ENCODE assay signal across 8 cellular contexts in genomic region chr7:92837214-92837749, GRCh38. TPM values are rescaled to one million over a fixed set of nuclear protein-coding genes. Genes with fewer than 3 reads are reported as not detected.
DNase-seq lines count a peak whose midpoint lies in the region; ATAC-seq and TF ChIP-seq lines count a peak whose summit lies in the region.

No MANE protein-coding gene starts in this region.

- WGBS in mesenchymal stem cell, result 0% methylated on average over 2 of the region's 4 CpGs

- no peak for DNase-seq in DND-41
- DNase-seq in MG63, result peak; percentile 3
- DNase-seq in astrocyte of the spinal cord (ENCODE audit: low read depth, low spot score), result peak; percentile 48
- DNase-seq in mesenchymal stem cell, result no peak
- no peak for DNase-seq in NCI-H1436 treated with DMSO at 0.1 percent for 48 hours (lab: John Stamatoyannopoulos, UW)
- no peak for DNase-seq in pons (ENCODE audit: low spot score)
- DNase-seq in NCI-H345 treated with DMSO at 0.1 percent for 48 hours (lab: John Stamatoyannopoulos, UW; ENCODE audit: unreplicated experiment), result no peak

- no peak overlapping the region for H3K4ac ChIP-seq in mesenchymal stem cell (ENCODE audit: low read depth in 1 of 2, low read length in 2 of 2)

- H2BK5ac ChIP-seq in mesenchymal stem cell (ENCODE audit: low read depth, low read length, poor library complexity, severe bottlenecking), result no peak overlapping the region

- H2AFZ ChIP-seq in DND-41 (ENCODE audit: low read depth, low read length) (peak overlapping the region; percentile 57), mesenchymal stem cell (ENCODE audit: low read depth, low read length) (no peak overlapping the region)

- H3K79me1 ChIP-seq in mesenchymal stem cell (replicated peaks; ENCODE audit: low read length, poor library complexity, severe bottlenecking), result peaks cover 2% of the 10 kb centered on the region

- no peak overlapping the region for H4K8ac ChIP-seq in mesenchymal stem cell (ENCODE audit: low read length)

- H3K27ac ChIP-seq in DND-41 (ENCODE audit: low read length) (peak overlapping the region; percentile 94), mesenchymal stem cell (ENCODE audit: low read length, poor library complexity, severe bottlenecking) (peak overlapping the region; percentile 87)

- H3K36me3 ChIP-seq in DND-41 (ENCODE audit: insufficient read depth, low read length) (peaks cover 13% of the 10 kb centered on the region), MG63 (peaks cover 7% of the 10 kb centered on the region), mesenchymal stem cell (ENCODE audit: control insufficient read depth in 1 of 2, insufficient read depth in 2 of 2, low read depth in 1 of 2, low read length in 2 of 2) (peaks cover 0 to 12% of the 10 kb centered on the region in 2 experiments)

- H3K4me2 ChIP-seq in DND-41 (ENCODE audit: insufficient read depth, low read length) (peak overlapping the region; percentile 68), mesenchymal stem cell (ENCODE audit: low read length, poor library complexity, severe bottlenecking) (peak overlapping the region; percentile 98)

- H3K9ac ChIP-seq in DND-41 (ENCODE audit: low read depth, low read length) (peak overlapping the region; percentile 73), mesenchymal stem cell (ENCODE audit: low read length) (peak overlapping the region; percentile 95)

- in situ Hi-C loops in astrocyte of the spinal cord (cut with HindIII; ENCODE audit: low sequenced_read_pairs), result no loop called here

- peaks cover 5% of the 10 kb centered on the region; the same call in 1 of the 2 replicates for H4K20me1 ChIP-seq in DND-41 (ENCODE audit: insufficient read depth, low read length)

- no peak overlapping the region for H3K14ac ChIP-seq in mesenchymal stem cell (ENCODE audit: low read length in 2 of 2)

- H3K27me3 ChIP-seq in DND-41 (ENCODE audit: insufficient read depth, low read length, poor library complexity) (no peaks in the 10 kb centered on the region), MG63 (no peaks in the 10 kb centered on the region), mesenchymal stem cell (ENCODE audit: control insufficient read depth in 1 of 2, insufficient read depth in 1 of 2, low read length in 2 of 2) (no peaks in the 10 kb centered on the region)

- peaks cover 100% of the 10 kb centered on the region for H3K79me2 ChIP-seq in DND-41 (ENCODE audit: insufficient read depth, low read length)

- no peak overlapping the region for H2BK15ac ChIP-seq in mesenchymal stem cell (ENCODE audit: low read depth, poor library complexity, severe bottlenecking)

- H2BK12ac ChIP-seq in mesenchymal stem cell (ENCODE audit: low read length in 2 of 2), result no peak overlapping the region

- TF ChIP-seq CTCF in DND-41 (IDR thresholded peaks at IDR 0.05; ENCODE audit: borderline replicate concordance, extremely low read depth, low read length, poor library complexity, severe bottlenecking), result no peak
- TF ChIP-seq CTCF in astrocyte of the spinal cord (IDR thresholded peaks at IDR 0.05; ENCODE audit: low read depth, low read length), result no peak

- H3K23ac ChIP-seq in mesenchymal stem cell (ENCODE audit: low read length in 2 of 2), result no peak overlapping the region

- H3K9me3 ChIP-seq in DND-41 (ENCODE audit: insufficient read depth, low read length, severe bottlenecking) (no peaks in the 10 kb centered on the region), MG63 (no peaks in the 10 kb centered on the region), mesenchymal stem cell (ENCODE audit: control insufficient read depth, low read length) (no peaks in the 10 kb centered on the region)

- peak overlapping the region in 1 of 2 experiments; percentile 91 for H3K18ac ChIP-seq in mesenchymal stem cell (ENCODE audit: low read depth in 1 of 2, low read length in 2 of 2)

- no peak overlapping the region for H4K91ac ChIP-seq in mesenchymal stem cell (ENCODE audit: low read length)

- no peak overlapping the region for H2BK120ac ChIP-seq in mesenchymal stem cell (ENCODE audit: low read depth, low read length)

- ATAC-seq in DND-41 (ENCODE audit: insufficient read depth, low read depth) (no peak), HG03354 (IDR thresholded peaks at IDR 0.05; ENCODE audit: poor library complexity, severe bottlenecking, unreplicated experiment) (no peak)

- no peak overlapping the region for H2AK5ac ChIP-seq in mesenchymal stem cell (ENCODE audit: low read length, severe bottlenecking)

- H3K4me1 ChIP-seq in DND-41 (ENCODE audit: insufficient read depth, low read length) (peaks cover 40% of the 10 kb centered on the region), mesenchymal stem cell (ENCODE audit: control insufficient read depth, insufficient read depth, low read depth, low read length) (peaks cover 1% of the 10 kb centered on the region)

- H3K4me3 ChIP-seq in DND-41 (ENCODE audit: low read depth in 1 of 2, low read length in 2 of 2) (peak overlapping the region; percentile 40 to 71), MG63 (peak overlapping the region; percentile 74), astrocyte of the spinal cord (ENCODE audit: low read depth, low read length) (peak overlapping the region; percentile 93), mesenchymal stem cell (ENCODE audit: insufficient read depth in 1 of 2, low read depth in 1 of 2, low read length in 2 of 2) (peak overlapping the region in 1 of 2 experiments; percentile 99)

RNA-seq across cellular contexts. Expression of gene CDK6, which starts 0.9 kb away (rescaled TPM):
- total RNA-seq in MG63 (2014; rRNA removed; shearing (Covaris generic); ENCODE audit: low replicate concordance), result 30.7 and 38.1 TPM in 2 replicates
- polyA plus RNA-seq in mesenchymal stem cell (2013, experiment 1 of 2), result 14.4 TPM
- polyA plus RNA-seq in mesenchymal stem cell (2013, experiment 2 of 2), result 14.4 TPM

Comparison
In these comparisons a context has a peak if more than half of its experiments do, and no peak if none do; other contexts are left out.
1. DNase-seq: peak in MG63 (single experiment) and astrocyte of the spinal cord (single experiment); none in DND-41 (single experiment), mesenchymal stem cell (single experiment), NCI-H1436 treated with DMSO at 0.1 percent for 48 hours (single experiment), pons (single experiment) and NCI-H345 treated with DMSO at 0.1 percent for 48 hours (single experiment).